Comparison of ENCODE assay signal across 11 cellular contexts in the genomic region with DNA sequence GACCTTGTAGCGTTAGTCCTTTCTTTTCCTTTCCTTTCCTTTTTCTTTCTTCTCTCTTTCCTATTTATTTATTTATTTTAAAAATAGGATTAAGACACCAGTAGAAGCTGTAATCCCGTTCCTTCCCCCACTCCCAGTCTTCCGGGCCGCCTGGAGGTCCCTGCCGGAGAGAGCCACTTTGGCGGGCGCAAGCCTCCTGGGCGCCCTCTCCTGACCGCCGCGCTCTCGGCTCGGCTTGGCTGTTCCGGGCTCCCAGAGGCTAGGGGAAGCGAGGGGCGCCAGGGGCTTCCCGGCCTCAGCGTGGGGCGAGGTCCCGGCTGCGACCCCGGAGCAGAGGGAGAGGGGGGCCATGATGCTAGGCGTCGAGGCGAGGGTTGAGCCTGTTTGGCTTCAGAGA. TPM values are rescaled to one million over a fixed set of nuclear protein-coding genes. Genes with fewer than 3 reads are reported as not detected.
DNase-seq lines count a peak whose midpoint lies in the region; ATAC-seq and TF ChIP-seq lines count a peak whose summit lies in the region.
"Had no signal": no experiment of that assay in that cellular context is flagged by ENCODE, and none has a peak within 500 bp of the region (broad histone marks: within the 10 kb centered on the region; RNA-seq: fewer than 3 reads in every experiment).

No MANE protein-coding gene starts in this region.

- no peaks in the 10 kb centered on the region for H3K4me1 ChIP-seq in psoas muscle

- no peaks in the 10 kb centered on the region for H3K27me3 ChIP-seq in psoas muscle (ENCODE audit: insufficient read depth in 3 of 3, low read length in 2 of 3)

- peak overlapping the region; percentile 15 for H3K4me3 ChIP-seq in iPS-11a (ENCODE audit: low read depth, low read length)
- peak overlapping the region; percentile 46 for H3K4me3 ChIP-seq in psoas muscle

- H3K27ac ChIP-seq in psoas muscle, result peak overlapping the region; percentile 46

- WGBS in psoas muscle, 3 donors, result 62 to 65% (median 63%) methylated on average over 25 of the region's 25 CpGs

- H3K36me3 ChIP-seq in psoas muscle (ENCODE audit: insufficient read depth in 1 of 2, low read depth in 1 of 2), result peaks cover 0 to 32% of the 10 kb centered on the region in 2 donors

- intact Hi-C loops in psoas muscle (cut with DNase I), result no loop called here

- ATAC-seq in psoas muscle (peak in 2 of 4 donors; percentile 24 to 59), GM21737 (IDR thresholded peaks at IDR 0.05; ENCODE audit: unreplicated experiment) (no peak), HG03520 (IDR thresholded peaks at IDR 0.05; ENCODE audit: unreplicated experiment) (no peak)
- ATAC-seq in activated CD4-positive, CD25-positive, alpha-beta regulatory T cell treated with anti-CD3 and anti-CD28 coated beads, Interleukin-2, amount 50 U/mL, for 24 hours, result no peak
- ATAC-seq: activated naive CD4-positive, alpha-beta T cell treated with anti-CD3 and anti-CD28 coated beads, Interleukin-2, amount 50 U/mL, for 72 hours had no signal

- DNase-seq in DMS53 treated with DMSO at 0.1 percent for 48 hours (lab: John Stamatoyannopoulos, UW; ENCODE audit: unreplicated experiment) (peak; percentile 67), cerebellar cortex (ENCODE audit: low spot score) (peak; percentile 43), psoas muscle (peak in 1 of 2 donors; percentile 30)
- DNase-seq in stimulated activated CD4-positive, alpha-beta T cell treated with anti-CD3 and anti-CD28 coated beads, Interleukin-2, amount 100 ng/mL, for 48 hours, result no peak
- DNase-seq: NCI-H2107, T-helper 2 cell had no signal

- TF ChIP-seq CTCF in psoas muscle (IDR thresholded peaks at IDR 0.05), result no peak

- no peaks in the 10 kb centered on the region for H3K9me3 ChIP-seq in psoas muscle

RNA-seq across cellular contexts. Expression of gene MEIS1, which starts 10.9 kb away (rescaled TPM):
- total RNA-seq in psoas muscle, result 1 to 10 TPM in 3 of 4 donors, under 1 TPM in 1; 0.77 to 6.8 (median 4.0) TPM
- 1 to 10 TPM; 2.0 to 5.3 (median 2.1) TPM for polyA plus RNA-seq in psoas muscle
- total RNA-seq: activated naive CD4-positive, alpha-beta T cell treated with anti-CD3 and anti-CD28 coated beads, Interleukin-2, amount 50 U/mL, for 72 hours had no signal

Comparison
In these comparisons a context has a peak if more than half of its experiments do, and no peak if none do; other contexts are left out.
1. DNase-seq: peak in DMS53 treated with DMSO at 0.1 percent for 48 hours (single experiment) and cerebellar cortex (single experiment); none in stimulated activated CD4-positive, alpha-beta T cell treated with anti-CD3 and anti-CD28 coated beads, Interleukin-2, amount 100 ng/mL, for 48 hours (0 of 2).